Comparison of ENCODE assay signal across 1 cellular context in the genomic region with DNA sequence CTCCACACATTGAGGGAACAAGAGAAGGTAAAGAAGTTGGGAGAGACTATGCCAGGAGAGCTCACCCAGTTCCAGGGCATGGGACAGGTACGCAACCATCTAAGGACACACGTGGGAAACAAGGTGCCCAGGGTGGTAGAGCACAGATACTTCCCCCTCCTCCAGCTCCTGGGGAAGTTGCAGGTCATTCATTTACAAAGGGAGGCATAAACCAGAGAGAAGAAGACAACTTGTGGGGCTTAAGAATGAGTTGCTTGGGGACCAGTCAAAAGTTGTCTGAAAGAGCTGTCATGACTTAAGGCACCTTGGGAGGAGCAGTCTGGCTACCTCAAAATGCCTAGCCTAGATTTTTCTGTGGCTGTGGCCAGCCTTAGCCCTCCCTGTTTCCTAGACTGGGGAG.
TF ChIP-seq lines count a peak whose summit lies in the region.

No MANE protein-coding gene starts in this region.

TF ChIP-seq in IMR-90, 13 proteins besides CTCF, POLR2A, EP300 and RAD21 (continued from another document):
- no peak for TF ChIP-seq RFX5 (IDR thresholded peaks at IDR 0.05; ENCODE audit: low read depth, low read length)
- TF ChIP-seq FOS (IDR thresholded peaks at IDR 0.05; ENCODE audit: low read depth, low read length) = no peak
- no peak for TF ChIP-seq NFE2L2 (IDR thresholded peaks at IDR 0.05; ENCODE audit: low read depth, low read length)
- no peak for TF ChIP-seq MAZ (IDR thresholded peaks at IDR 0.05; ENCODE audit: borderline replicate concordance, low read depth, low read length)
